In the genomic region with DNA sequence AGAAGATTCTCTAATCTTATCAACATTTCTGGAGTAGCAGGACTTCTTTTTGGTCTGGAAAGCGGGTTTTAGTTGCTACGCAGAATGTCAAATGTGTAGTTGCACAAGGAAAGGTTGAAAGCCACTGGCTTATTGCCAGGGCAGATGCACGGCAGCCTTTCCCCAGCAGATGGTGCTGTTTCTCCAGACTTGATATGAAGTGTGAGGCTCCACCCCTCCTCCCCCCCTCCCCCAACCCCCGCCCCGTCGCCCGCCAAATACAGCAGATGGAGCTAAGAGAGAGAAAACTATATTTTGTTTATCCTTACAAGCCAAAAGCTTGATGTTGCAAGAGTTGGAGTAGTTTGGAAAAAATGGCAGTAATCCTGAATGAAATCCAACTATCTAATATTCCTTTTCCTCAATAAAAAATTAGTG, we compare ENCODE assay signal across 8 cellular contexts. TPM values are rescaled to one million over a fixed set of nuclear protein-coding genes. Genes with fewer than 3 reads are reported as not detected.
A peak's percentile ranks its signal among the peaks of the same experiment; 100 is the strongest.
DNase-seq lines count a peak whose midpoint lies in the region; ATAC-seq and TF ChIP-seq lines count a peak whose summit lies in the region.

No MANE protein-coding gene starts in this region.

- peak; percentile 74 for TF ChIP-seq CTCF in AG09319 (IDR thresholded peaks at IDR 0.05; ENCODE audit: low read depth, low read length)

- DNase-seq in AG09319 (ENCODE audit: extremely low read depth, low read depth): peak; percentile 75
- DNase-seq in NCI-H2196 treated with DMSO at 0.1 percent for 48 hours (lab: John Stamatoyannopoulos, UW; ENCODE audit: unreplicated experiment): peak; percentile 10
- DNase-seq in cerebellar cortex (ENCODE audit: low spot score): peak; percentile 93
- peak; percentile 89 for DNase-seq in left lobe of liver (ENCODE audit: low spot score)
- peak; percentile 77 for DNase-seq in stimulated activated CD4-positive, alpha-beta T cell treated with anti-CD3 and anti-CD28 coated beads, Interleukin-4, amount 100 ng/mL, for 4 hours

- ATAC-seq in GM18873 (IDR thresholded peaks at IDR 0.05; ENCODE audit: low FRiP score, unreplicated experiment): peak; percentile 82
- peak; percentile 80 for ATAC-seq in HG03139 (IDR thresholded peaks at IDR 0.05; ENCODE audit: unreplicated experiment)
- peak; percentile 78 to 81 for ATAC-seq in activated CD4-positive, CD25-positive, alpha-beta regulatory T cell treated with anti-CD3 and anti-CD28 coated beads, Interleukin-2, amount 50 U/mL, for 24 hours
- ATAC-seq in left lobe of liver: peak; percentile 99

RNA-seq across cellular contexts. Expression of gene ENOPH1, which starts 32.0 kb away (rescaled TPM):
- total RNA-seq in left lobe of liver: 7.8 TPM

RNA-seq across cellular contexts. Expression of gene HNRNPDL, which starts 32.2 kb away (rescaled TPM):
- 52.1 TPM for total RNA-seq in left lobe of liver

Comparison
In these comparisons a context has a peak if more than half of its experiments do, and no peak if none do; other contexts are left out.
1. Peak in every context shown above with its lines: DNase-seq and ATAC-seq.
2. DNase-seq: peak in every context shown above with its lines; median percentile 93 in cerebellar cortex; 89 in left lobe of liver; 77 in stimulated activated CD4-positive, alpha-beta T cell treated with anti-CD3 and anti-CD28 coated beads, Interleukin-4, amount 100 ng/mL, for 4 hours; 75 in AG09319; 10 in NCI-H2196 treated with DMSO at 0.1 percent for 48 hours.